ENCODE assay signal across 24 cellular contexts in genomic region chr9:42275141-42275540, GRCh38.
"Had no signal": no experiment of that assay in that cellular context is flagged by ENCODE, and none has a peak within 500 bp of the region (broad histone marks: within the 10 kb centered on the region; RNA-seq: fewer than 3 reads in every experiment).

No MANE protein-coding gene starts in this region.

- H3K27ac Mint-ChIP-seq: dendritic cell treated with granulocyte-macrophage colony-stimulating factor and Interleukin-4, amounts not matched to agents 40 ng/mL and 50 ng/mL, for 4 days; effector memory CD8-positive, alpha-beta T cell; endodermal cell had no signal

- H3K4me3 Mint-ChIP-seq: dendritic cell treated with granulocyte-macrophage colony-stimulating factor and Interleukin-4, amounts not matched to agents 40 ng/mL and 50 ng/mL, for 4 days; effector memory CD8-positive, alpha-beta T cell; endodermal cell had no signal

- H3K4me3 ChIP-seq: colonic mucosa, coronary artery, dorsolateral prefrontal cortex, esophagus squamous epithelium, gastrocnemius medialis, gastroesophageal sphincter, heart left ventricle, heart right ventricle had no signal

- ATAC-seq: effector memory CD8-positive, alpha-beta T cell; esophagus mucosa; foreskin keratinocyte; gastrocnemius medialis; gastroesophageal sphincter; heart left ventricle; heart right ventricle had no signal

- H3K27me3 ChIP-seq: colonic mucosa, dorsolateral prefrontal cortex, esophagus squamous epithelium, foreskin keratinocyte, gastrocnemius medialis, gastroesophageal sphincter, heart left ventricle, heart right ventricle had no signal

- H3K4me1 ChIP-seq: colonic mucosa, esophagus squamous epithelium, foreskin keratinocyte, gastrocnemius medialis, gastroesophageal sphincter, heart left ventricle, heart right ventricle had no signal

- H3K9me3 Mint-ChIP-seq: endodermal cell had no signal

- H3K27ac ChIP-seq: colonic mucosa, coronary artery, dorsolateral prefrontal cortex, epithelial cell of prostate, esophagus squamous epithelium, foreskin keratinocyte, gastrocnemius medialis, gastroesophageal sphincter, heart left ventricle, heart right ventricle had no signal

- H3K9me3 ChIP-seq: colonic mucosa, esophagus squamous epithelium, gastrocnemius medialis, gastroesophageal sphincter, heart left ventricle, heart right ventricle had no signal

- DNase-seq: colonic mucosa; cortex of kidney; dermis blood vessel endothelial cell; dorsolateral prefrontal cortex; effector CD4-positive, alpha-beta T cell; effector CD8-positive, alpha-beta T cell; effector memory CD4-positive, alpha-beta T cell; effector memory CD8-positive, alpha-beta T cell; endodermal cell; erythroblast; esophagus squamous epithelium; foreskin fibroblast; foreskin keratinocyte; foreskin melanocyte; gastrocnemius medialis; glutamatergic neuron; head of caudate nucleus; heart left ventricle; heart right ventricle had no signal

- H3K27me3 Mint-ChIP-seq: dendritic cell treated with granulocyte-macrophage colony-stimulating factor and Interleukin-4, amounts not matched to agents 40 ng/mL and 50 ng/mL, for 4 days; effector memory CD8-positive, alpha-beta T cell had no signal

- H3K36me3 ChIP-seq: colonic mucosa, esophagus squamous epithelium, gastrocnemius medialis, gastroesophageal sphincter, heart left ventricle, heart right ventricle had no signal
